ENCODE assay signal across 12 cellular contexts in genomic region chr15:78063966-78064365, GRCh38. TPM values are rescaled to one million over a fixed set of nuclear protein-coding genes. Genes with fewer than 3 reads are reported as not detected.
A peak's percentile ranks its signal among the peaks of the same experiment; 100 is the strongest.
DNase-seq lines count a peak whose midpoint lies in the region; ATAC-seq, FAIRE-seq and TF ChIP-seq lines count a peak whose summit lies in the region.
"Had no signal": no experiment of that assay in that cellular context is flagged by ENCODE, and none has a peak within 500 bp of the region (broad histone marks: within the 10 kb centered on the region; RNA-seq: fewer than 3 reads in every experiment).

No MANE protein-coding gene starts in this region.

- H2AFZ ChIP-seq in HepG2 (ENCODE audit: low read length), result no peak overlapping the region
- H2AFZ ChIP-seq: GM23338 had no signal

- WGBS in liver, result 62% methylated on average over 4 of the region's 4 CpGs
- WGBS in HepG2 (ENCODE audit: low lambda C conversion rate), result 94% methylated on average over 4 of the region's 4 CpGs
- 79 to 88% (median 82%) methylated on average over 4 of the region's 4 CpGs for WGBS in psoas muscle, 3 donors
- WGBS in aorta, 2 donors, result 81 to 84% methylated on average over 4 of the region's 4 CpGs

- intact Hi-C loops in HepG2 (cut with micrococcal nuclease; ENCODE audit: unreplicated experiment), result no loop called here
- intact Hi-C loops in psoas muscle (cut with DNase I), result no loop called here
- intact Hi-C loops in aorta (cut with DNase I), result no loop called here

- no peak overlapping the region for H3K9ac ChIP-seq in liver (ENCODE audit: low read depth in 1 of 2, low read length in 2 of 2)
- H3K9ac ChIP-seq in HepG2 (ENCODE audit: insufficient read depth, low read depth, low read length), result no peak overlapping the region

- H3K36me3 ChIP-seq in liver (ENCODE audit: control insufficient read depth in 4 of 4, insufficient read depth in 3 of 4, low read depth in 1 of 4, low read length in 3 of 4) (no peaks in the 10 kb centered on the region), HepG2 (replicated peaks in 1 of 2; ENCODE audit: control insufficient read depth in 1 of 2, insufficient read depth in 2 of 2, low read length in 2 of 2) (no peaks in the 10 kb centered on the region), psoas muscle (ENCODE audit: insufficient read depth in 1 of 2, low read depth in 1 of 2) (no peaks in the 10 kb centered on the region), aorta (ENCODE audit: control insufficient read depth in 1 of 2, insufficient read depth in 2 of 2, low read length in 1 of 2) (no peaks in the 10 kb centered on the region)

- DNase-seq in HepG2 (ENCODE audit: low spot score) (no peak), fibroblast of pulmonary artery (ENCODE audit: low read depth) (peak; percentile 45), psoas muscle (no peak), aorta (no peak), iPS-NIHi7 (ENCODE audit: extremely low spot score) (no peak), NCI-H2196 (lab: John Stamatoyannopoulos, UW; ENCODE audit: unreplicated experiment) (no peak), HuH-7 (ENCODE audit: low spot score) (no peak)
- DNase-seq: activated effector memory CD4-positive, alpha-beta T cell treated with Interleukin-2 at 50 U/mL for 16 hours; naive thymus-derived CD4-positive, alpha-beta T cell; NCI-H2171 had no signal

- no peak for TF ChIP-seq RAD21 in liver (IDR thresholded peaks at IDR 0.05)
- no peak for TF ChIP-seq RAD21 in HepG2 (CRISPR knock-in tag; IDR thresholded peaks at IDR 0.05)

- H3K9me3 ChIP-seq in liver (ENCODE audit: control insufficient read depth in 4 of 4, low read length in 3 of 4), result no peaks in the 10 kb centered on the region
- H3K9me3 ChIP-seq in HepG2 (ENCODE audit: low read length), result no peaks in the 10 kb centered on the region
- no peaks in the 10 kb centered on the region for H3K9me3 ChIP-seq in psoas muscle
- H3K9me3 ChIP-seq in aorta (ENCODE audit: control insufficient read depth, low read length), result no peaks in the 10 kb centered on the region

- H3K79me2 ChIP-seq in HepG2 (ENCODE audit: insufficient read depth, low read length), result peaks cover 58% of the 10 kb centered on the region

- no peak for ATAC-seq in HepG2
- no peak for ATAC-seq in psoas muscle
- no peak for ATAC-seq in aorta (ENCODE audit: low FRiP score)
- ATAC-seq: GM23338; naive thymus-derived CD4-positive, alpha-beta T cell had no signal

- peaks cover 23 to 84% (median 57%) of the 10 kb centered on the region in 4 donors for H3K4me1 ChIP-seq in liver (ENCODE audit: control insufficient read depth in 4 of 4, insufficient read depth in 4 of 4, low read length in 3 of 4)
- H3K4me1 ChIP-seq in HepG2 (ENCODE audit: insufficient read depth, low read length), result peaks cover 80% of the 10 kb centered on the region
- peaks cover 64% of the 10 kb centered on the region for H3K4me1 ChIP-seq in psoas muscle
- H3K4me1 ChIP-seq in aorta (ENCODE audit: control insufficient read depth in 1 of 2, insufficient read depth in 2 of 2, low read length in 2 of 2), result peaks cover 10 to 13% of the 10 kb centered on the region in 2 donors

- in situ Hi-C loops in HepG2 (cut with HindIII; ENCODE audit: extremely low pct_ligation_motif_present, low pct_unique_long_range_greater_than_20kb), result no loop called here

- POLR2A ChIA-PET in HepG2 (lab: Yijun Ruan, JAX), result no interaction called here

- no peak overlapping the region for H3K4me2 ChIP-seq in HepG2 (ENCODE audit: low read depth, low read length)
- H3K4me2 ChIP-seq: GM23338 had no signal

- H3K27me3 ChIP-seq in liver (ENCODE audit: control insufficient read depth in 4 of 4, insufficient read depth in 4 of 4, low read length in 3 of 4) (no peaks in the 10 kb centered on the region), HepG2 (ENCODE audit: control insufficient read depth in 1 of 2, insufficient read depth in 2 of 2, low read length in 2 of 2) (no peaks in the 10 kb centered on the region), psoas muscle (ENCODE audit: insufficient read depth in 3 of 3, low read length in 2 of 3) (no peaks in the 10 kb centered on the region), aorta (ENCODE audit: control insufficient read depth in 1 of 2, insufficient read depth in 2 of 2, low read length in 1 of 2) (no peaks in the 10 kb centered on the region)

- TF ChIP-seq EP300 in HepG2 (IDR thresholded peaks at IDR 0.05; ENCODE audit: low read depth in 2 of 2, low read length in 2 of 2) (no peak), HepG2 (CRISPR knock-in tag; IDR thresholded peaks at IDR 0.05; ENCODE audit: borderline replicate concordance) (no peak)

- CTCF ChIA-PET in HepG2 (lab: Yijun Ruan, JAX; ENCODE audit: low intra/inter-chr PET ratio, low total read pairs), result no interaction called here

- TF ChIP-seq POLR2A in HepG2 (IDR thresholded peaks at IDR 0.05; ENCODE audit: insufficient read depth in 1 of 2, low read depth in 2 of 2, low read length in 2 of 2), result no peak

- no peak for FAIRE-seq in HepG2 (lab: Jason Lieb, UNC)

- H3K27ac ChIP-seq in liver (ENCODE audit: low read depth in 1 of 2, low read length in 2 of 2) (peak overlapping the region; percentile 97 to 98), HepG2 (ENCODE audit: extremely low read length, insufficient read depth, low read length) (no peak overlapping the region), psoas muscle (peak overlapping the region; percentile 81), aorta (ENCODE audit: low read depth in 1 of 2, low read length in 2 of 2) (peak overlapping the region; percentile 22 to 75)

- TF ChIP-seq CTCF in liver (IDR thresholded peaks at IDR 0.05; ENCODE audit: low read depth, low read length, missing input control) (no peak), HepG2 (CRISPR knock-in tag; IDR thresholded peaks at IDR 0.05) (no peak), fibroblast of pulmonary artery (IDR thresholded peaks at IDR 0.05; ENCODE audit: low read length, missing control alignments) (no peak), psoas muscle (IDR thresholded peaks at IDR 0.05) (no peak)

- no TSS peak for BruUV-seq in HepG2 (replicated peaks; lab: Mats Ljungman, UMichigan)

- no peaks in the 10 kb centered on the region for H4K20me1 ChIP-seq in HepG2 (ENCODE audit: insufficient read depth, low read length)

- H3K4me3 ChIP-seq in liver (ENCODE audit: low read depth in 1 of 3, low read length in 3 of 3), result no peak overlapping the region
- no peak overlapping the region for H3K4me3 ChIP-seq in HepG2 (replicated peaks in 1 of 3; ENCODE audit: insufficient read depth in 1 of 3, low read depth in 2 of 3, low read length in 3 of 3)
- H3K4me3 ChIP-seq in fibroblast of pulmonary artery (replicated peaks; ENCODE audit: low read depth, low read length), result no peak overlapping the region
- H3K4me3 ChIP-seq in psoas muscle, result no peak overlapping the region
- no peak overlapping the region for H3K4me3 ChIP-seq in aorta (ENCODE audit: low read length in 2 of 2)
- H3K4me3 ChIP-seq: GM23338 had no signal

RNA-seq across cellular contexts. Expression of gene TBC1D2B, which starts 13.5 kb away (rescaled TPM):
- total RNA-seq in liver (100 to 1,000 TPM in 1 of 2 donors, 1 to 10 TPM in 1; 8.4 to 119 TPM), HepG2 (2016; rRNA removed; fragmentation: Illumina TruSeq; extraction: Trizol) (7.9 and 10.1 TPM in 2 replicates), psoas muscle (10 to 100 TPM in 1 of 4 donors, 1 to 10 TPM in 3; 6.8 to 11.8 (median 8.8) TPM), aorta (100 to 1,000 TPM in 1 of 2 donors, 10 to 100 TPM in 1; 49.0 to 109 TPM)
- polyA plus RNA-seq in liver (10 to 100 TPM; 18.7 to 25.2 TPM), HepG2 (2011; rRNA removed) (14.4 and 18.8 TPM in 2 replicates), psoas muscle (1 to 10 TPM; 2.8 to 5.6 (median 3.4) TPM), aorta (10 to 100 TPM in 1 of 2 donors, 1 to 10 TPM in 1; 9.8 to 57.5 TPM)
- 4.1 and 5.1 TPM in 2 replicates for total RNA-seq in HepG2 (2016; cell fraction: cytosol; rRNA removed; fragmentation: Illumina TruSeq; extraction: Trizol; ENCODE audit: low read depth)
- 7.4 and 10.4 TPM in 2 replicates for total RNA-seq in HepG2 (2016; cell fraction: insoluble cytoplasmic fraction; rRNA removed; fragmentation: Illumina TruSeq; extraction: Trizol)
- total RNA-seq in HepG2 (2016; cell fraction: membrane; rRNA removed; fragmentation: Illumina TruSeq; extraction: Trizol), result 4.5 and 5.3 TPM in 2 replicates
- 12.1 and 12.6 TPM in 2 replicates for total RNA-seq in HepG2 (2016; cell fraction: nucleus; rRNA removed; fragmentation: Illumina TruSeq; extraction: Trizol)
- 8.9 and 11.2 TPM in 2 replicates for polyA plus RNA-seq in HepG2 (2011; cell fraction: cytosol; rRNA removed)
- 36.0 and 41.0 TPM in 2 replicates for polyA plus RNA-seq in HepG2 (2011; cell fraction: nucleus; rRNA removed)
- polyA plus RNA-seq in HepG2 (2012), result 7.6 and 13.3 TPM in 2 replicates
- 0.70 and 0.78 TPM in 2 replicates for polyA plus RNA-seq in HepG2 (2016; cell fraction: cytosol; fragmentation: Illumina TruSeq; extraction: Trizol; ENCODE audit: low read depth)
- 5.9 and 9.0 TPM in 2 replicates for polyA plus RNA-seq in HepG2 (2016; cell fraction: insoluble cytoplasmic fraction; fragmentation: Illumina TruSeq; extraction: Trizol; ENCODE audit: low read depth)
- 1.7 and 1.9 TPM in 2 replicates for polyA plus RNA-seq in HepG2 (2016; cell fraction: membrane; fragmentation: Illumina TruSeq; extraction: Trizol; ENCODE audit: low read depth)
- 16.5 and 18.2 TPM in 2 replicates for polyA plus RNA-seq in HepG2 (2016; cell fraction: nucleus; fragmentation: Illumina TruSeq; extraction: Trizol; ENCODE audit: insufficient read depth, low read depth)
- 27.1 and 31.4 TPM in 2 replicates for polyA minus RNA-seq in HepG2 (2011; rRNA and poly(A)+ RNA removed; ENCODE audit: low replicate concordance)
- 8.7 and 10.4 TPM in 2 replicates for polyA minus RNA-seq in HepG2 (2011; cell fraction: cytosol; rRNA and poly(A)+ RNA removed)
- polyA minus RNA-seq in HepG2 (2011; cell fraction: nucleus; rRNA and poly(A)+ RNA removed), result 28.2 and 32.3 TPM in 2 replicates

RNA-seq across cellular contexts. Expression of gene SH2D7, which starts 28.4 kb away (rescaled TPM):
- total RNA-seq in liver, result not detected
- not detected for polyA plus RNA-seq in liver
- total RNA-seq in HepG2 (2016; rRNA removed; fragmentation: Illumina TruSeq; extraction: Trizol), result not detected in 2 replicates
- not detected in 2 replicates for total RNA-seq in HepG2 (2016; cell fraction: cytosol; rRNA removed; fragmentation: Illumina TruSeq; extraction: Trizol; ENCODE audit: low read depth)
- total RNA-seq in HepG2 (2016; cell fraction: insoluble cytoplasmic fraction; rRNA removed; fragmentation: Illumina TruSeq; extraction: Trizol), result not detected in 2 replicates
- not detected in 2 replicates for total RNA-seq in HepG2 (2016; cell fraction: membrane; rRNA removed; fragmentation: Illumina TruSeq; extraction: Trizol)
- total RNA-seq in HepG2 (2016; cell fraction: nucleus; rRNA removed; fragmentation: Illumina TruSeq; extraction: Trizol), result not detected in 2 replicates
- polyA plus RNA-seq in HepG2 (2011; rRNA removed), result not detected in 2 replicates
- polyA plus RNA-seq in HepG2 (2011; cell fraction: cytosol; rRNA removed), result not detected in 2 replicates
- not detected in 2 replicates for polyA plus RNA-seq in HepG2 (2011; cell fraction: nucleus; rRNA removed)
- 0.05 TPM in 1 of 2 replicates, not detected in the other for polyA plus RNA-seq in HepG2 (2012)
- polyA plus RNA-seq in HepG2 (2016; cell fraction: cytosol; fragmentation: Illumina TruSeq; extraction: Trizol; ENCODE audit: low read depth), result not detected in 2 replicates
- not detected in 2 replicates for polyA plus RNA-seq in HepG2 (2016; cell fraction: insoluble cytoplasmic fraction; fragmentation: Illumina TruSeq; extraction: Trizol; ENCODE audit: low read depth)
- polyA plus RNA-seq in HepG2 (2016; cell fraction: membrane; fragmentation: Illumina TruSeq; extraction: Trizol; ENCODE audit: low read depth), result not detected in 2 replicates
- polyA plus RNA-seq in HepG2 (2016; cell fraction: nucleus; fragmentation: Illumina TruSeq; extraction: Trizol; ENCODE audit: insufficient read depth, low read depth), result not detected in 2 replicates
- polyA minus RNA-seq in HepG2 (2011; rRNA and poly(A)+ RNA removed; ENCODE audit: low replicate concordance), result not detected in 2 replicates
- not detected in 2 replicates for polyA minus RNA-seq in HepG2 (2011; cell fraction: cytosol; rRNA and poly(A)+ RNA removed)
- polyA minus RNA-seq in HepG2 (2011; cell fraction: nucleus; rRNA and poly(A)+ RNA removed), result not detected in 2 replicates
- not detected for total RNA-seq in psoas muscle
- not detected for polyA plus RNA-seq in psoas muscle
- total RNA-seq in aorta, result not detected
- 1 to 10 TPM in 1 of 2 donors, not detected in 1; 1.0 TPM for polyA plus RNA-seq in aorta
- total RNA-seq: GM23338; naive thymus-derived CD4-positive, alpha-beta T cell had no signal
- polyA plus RNA-seq: naive thymus-derived CD4-positive, alpha-beta T cell had no signal
